1 cellular context compared by ENCODE assay signal in the genomic region with DNA sequence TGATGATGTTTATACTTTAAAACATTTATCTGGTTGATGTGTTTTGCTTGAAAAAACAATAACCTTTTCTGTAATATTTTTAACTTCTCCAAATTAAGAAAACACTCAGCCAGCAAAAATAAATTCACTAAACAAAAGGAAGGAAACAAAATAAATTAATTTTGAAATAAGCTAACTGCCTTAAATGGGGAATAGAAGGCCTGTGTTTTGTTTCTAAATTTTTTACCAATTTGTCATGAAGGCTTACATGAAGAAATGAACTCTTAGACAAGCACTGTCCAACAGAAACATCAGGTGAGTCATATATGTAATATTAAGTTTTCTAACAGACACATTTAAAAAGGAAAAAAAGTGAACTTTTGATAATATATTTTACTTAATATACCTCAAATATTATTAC.
TF ChIP-seq lines count a peak whose summit lies in the region.

No MANE protein-coding gene starts in this region.

TF ChIP-seq in A549, 52 proteins besides CTCF, POLR2A, EP300 and RAD21:
- TF ChIP-seq, protein P1, sequence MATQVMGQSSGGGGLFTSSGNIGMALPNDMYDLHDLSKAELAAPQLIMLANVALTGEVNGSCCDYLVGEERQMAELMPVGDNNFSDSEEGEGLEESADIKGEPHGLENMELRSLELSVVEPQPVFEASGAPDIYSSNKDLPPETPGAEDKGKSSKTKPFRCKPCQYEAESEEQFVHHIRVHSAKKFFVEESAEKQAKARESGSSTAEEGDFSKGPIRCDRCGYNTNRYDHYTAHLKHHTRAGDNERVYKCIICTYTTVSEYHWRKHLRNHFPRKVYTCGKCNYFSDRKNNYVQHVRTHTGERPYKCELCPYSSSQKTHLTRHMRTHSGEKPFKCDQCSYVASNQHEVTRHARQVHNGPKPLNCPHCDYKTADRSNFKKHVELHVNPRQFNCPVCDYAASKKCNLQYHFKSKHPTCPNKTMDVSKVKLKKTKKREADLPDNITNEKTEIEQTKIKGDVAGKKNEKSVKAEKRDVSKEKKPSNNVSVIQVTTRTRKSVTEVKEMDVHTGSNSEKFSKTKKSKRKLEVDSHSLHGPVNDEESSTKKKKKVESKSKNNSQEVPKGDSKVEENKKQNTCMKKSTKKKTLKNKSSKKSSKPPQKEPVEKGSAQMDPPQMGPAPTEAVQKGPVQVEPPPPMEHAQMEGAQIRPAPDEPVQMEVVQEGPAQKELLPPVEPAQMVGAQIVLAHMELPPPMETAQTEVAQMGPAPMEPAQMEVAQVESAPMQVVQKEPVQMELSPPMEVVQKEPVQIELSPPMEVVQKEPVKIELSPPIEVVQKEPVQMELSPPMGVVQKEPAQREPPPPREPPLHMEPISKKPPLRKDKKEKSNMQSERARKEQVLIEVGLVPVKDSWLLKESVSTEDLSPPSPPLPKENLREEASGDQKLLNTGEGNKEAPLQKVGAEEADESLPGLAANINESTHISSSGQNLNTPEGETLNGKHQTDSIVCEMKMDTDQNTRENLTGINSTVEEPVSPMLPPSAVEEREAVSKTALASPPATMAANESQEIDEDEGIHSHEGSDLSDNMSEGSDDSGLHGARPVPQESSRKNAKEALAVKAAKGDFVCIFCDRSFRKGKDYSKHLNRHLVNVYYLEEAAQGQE (IDR thresholded peaks at IDR 0.05): no peak
- no peak for TF ChIP-seq KDM1A (IDR thresholded peaks at IDR 0.05; ENCODE audit: low read depth)
- TF ChIP-seq RARB (CRISPR knock-in tag; IDR thresholded peaks at IDR 0.05): no peak
- TF ChIP-seq RNF2 (IDR thresholded peaks at IDR 0.05; ENCODE audit: borderline replicate concordance, low read depth): no peak
- TF ChIP-seq TP53 (CRISPR knock-in tag; IDR thresholded peaks at IDR 0.05): no peak
- TF ChIP-seq NFE2L2 (conservative IDR thresholded peaks at IDR 0.05; ENCODE audit: low read length): no peak
- no peak for TF ChIP-seq PHF8 (IDR thresholded peaks at IDR 0.05; ENCODE audit: borderline replicate concordance, low read depth)
- TF ChIP-seq RCOR1 (IDR thresholded peaks at IDR 0.05; ENCODE audit: low read depth, low read length): no peak
- no peak for TF ChIP-seq CBX2 (IDR thresholded peaks at IDR 0.05; ENCODE audit: borderline replicate concordance, low read depth)
- no peak for TF ChIP-seq SREBF2 (IDR thresholded peaks at IDR 0.05)
- TF ChIP-seq FOSL2 (IDR thresholded peaks at IDR 0.05): no peak
- no peak for TF ChIP-seq FOSL2 (CRISPR knock-in tag; IDR thresholded peaks at IDR 0.05)
- TF ChIP-seq CHD4 (IDR thresholded peaks at IDR 0.05; ENCODE audit: borderline replicate concordance): no peak
- no peak for TF ChIP-seq HDAC2 (IDR thresholded peaks at IDR 0.05)
- TF ChIP-seq CBX8 (IDR thresholded peaks at IDR 0.05): no peak
- TF ChIP-seq POLR2AphosphoS2 (conservative IDR thresholded peaks at IDR 0.05; ENCODE audit: low read length): no peak
- TF ChIP-seq, protein P2, sequence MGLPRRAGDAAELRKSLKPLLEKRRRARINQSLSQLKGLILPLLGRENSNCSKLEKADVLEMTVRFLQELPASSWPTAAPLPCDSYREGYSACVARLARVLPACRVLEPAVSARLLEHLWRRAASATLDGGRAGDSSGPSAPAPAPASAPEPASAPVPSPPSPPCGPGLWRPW (IDR thresholded peaks at IDR 0.05): no peak
TF ChIP-seq in A549: peak in this region for 0.
